8 cellular contexts compared by ENCODE assay signal in the genomic region with DNA sequence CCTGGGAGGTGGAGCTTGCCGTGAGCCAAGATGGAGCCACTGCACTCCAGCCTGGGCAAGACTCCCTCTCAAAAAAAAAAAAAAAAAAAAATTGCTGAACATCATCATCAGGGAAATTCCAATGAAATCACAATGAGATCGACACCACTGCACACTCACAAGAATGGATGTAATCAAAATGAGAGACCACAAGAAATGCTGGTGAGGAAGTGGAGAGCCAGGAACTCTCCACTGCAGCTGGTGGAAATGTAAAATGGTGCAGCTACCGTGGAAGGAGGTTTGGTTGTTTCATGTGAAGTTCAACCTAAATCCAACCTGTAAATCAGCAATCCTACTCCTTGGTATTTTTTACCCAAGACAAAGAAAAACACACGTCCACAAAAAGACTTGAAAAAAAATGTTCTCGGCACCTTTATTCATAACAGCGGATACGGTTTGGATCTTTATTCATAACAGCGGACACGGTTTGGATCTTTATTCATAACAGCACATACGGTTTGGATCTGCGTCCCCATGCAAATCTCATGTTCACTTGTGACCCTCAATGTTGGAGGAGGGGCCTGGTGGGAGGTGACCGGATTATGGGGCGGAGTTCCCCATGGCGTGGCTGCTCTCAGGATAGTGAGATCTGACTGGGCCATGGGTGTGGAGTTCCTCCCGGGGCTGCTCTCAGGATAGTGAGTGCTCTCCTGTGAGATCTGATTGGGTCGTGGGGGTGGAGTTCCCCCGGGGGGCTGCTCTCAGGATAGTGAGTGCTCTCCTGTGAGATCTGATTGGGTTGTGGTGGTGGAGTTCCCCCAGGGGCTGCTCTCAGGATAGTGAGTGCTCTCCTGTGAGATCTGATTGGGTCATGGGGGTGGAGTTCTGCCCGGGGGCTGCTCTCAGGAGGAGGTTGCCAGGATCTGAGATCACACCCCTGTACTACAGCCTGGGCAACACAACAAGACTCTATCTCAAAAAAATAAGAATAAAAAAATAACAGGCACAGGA. TPM values are rescaled to one million over a fixed set of nuclear protein-coding genes. Genes with fewer than 3 reads are reported as not detected.
DNase-seq lines count a peak whose midpoint lies in the region; ATAC-seq, FAIRE-seq and TF ChIP-seq lines count a peak whose summit lies in the region.

No MANE protein-coding gene starts in this region.

- no peak overlapping the region for H2BK5ac ChIP-seq in mesenchymal stem cell (ENCODE audit: low read depth, low read length, poor library complexity, severe bottlenecking)

- no peak overlapping the region for H3K18ac ChIP-seq in mesenchymal stem cell (ENCODE audit: low read depth in 1 of 2, low read length in 2 of 2)

- no peak overlapping the region for H2BK12ac ChIP-seq in mesenchymal stem cell (ENCODE audit: low read length in 2 of 2)

- CTCF ChIA-PET in activated CD8-positive, alpha-beta T cell treated with anti-CD3 and anti-CD28 coated beads, Interleukin-2, amount 10 ng/mL, durations not matched to agents 7 days and 5 days (lab: Charles Lee): interaction anchor here (0.8 kb wide), 1 partner anchor 9 kb away, joined by 3 read pairs; no protein-coding TSS in a partner anchor

- H3K27ac Mint-ChIP-seq in activated CD8-positive, alpha-beta T cell treated with anti-CD3 and anti-CD28 coated beads, Interleukin-2, amount 10 ng/mL, durations not matched to agents 7 days and 5 days: peak overlapping the region; percentile 51

- no peak for TF ChIP-seq POLR2A in H54 (IDR thresholded peaks at IDR 0.05; ENCODE audit: low read depth, low read length)

- H3K4me1 Mint-ChIP-seq in activated CD8-positive, alpha-beta T cell treated with anti-CD3 and anti-CD28 coated beads, Interleukin-2, amount 10 ng/mL, durations not matched to agents 7 days and 5 days (ENCODE audit: low read depth): peaks cover 58% of the 10 kb centered on the region

- no peak for FAIRE-seq in H54 (lab: Jason Lieb, UNC)

- no peak overlapping the region for H2AK5ac ChIP-seq in mesenchymal stem cell (ENCODE audit: low read length, severe bottlenecking)

- H2BK15ac ChIP-seq in mesenchymal stem cell (ENCODE audit: low read depth, poor library complexity, severe bottlenecking): no peak overlapping the region

- peaks cover 43% of the 10 kb centered on the region for H3K36me3 Mint-ChIP-seq in activated CD8-positive, alpha-beta T cell treated with anti-CD3 and anti-CD28 coated beads, Interleukin-2, amount 10 ng/mL, durations not matched to agents 7 days and 5 days (ENCODE audit: low read depth)

- POLR2A ChIA-PET in activated CD8-positive, alpha-beta T cell treated with anti-CD3 and anti-CD28 coated beads, Interleukin-2, amount 10 ng/mL, durations not matched to agents 7 days and 5 days (lab: Charles Lee): interaction anchor here (0.6 to 1.6 kb wide), 2 partner anchors 8 to 859 kb away, joined by 3 to 6 read pairs; partner anchors contain the start of genes GAK and TMEM175

- H3K4me3 ChIP-seq in mesenchymal stem cell (ENCODE audit: insufficient read depth in 1 of 2, low read depth in 1 of 2, low read length in 2 of 2): no peak overlapping the region

- H3K9me3 ChIP-seq in mesenchymal stem cell (ENCODE audit: control insufficient read depth, low read length): no peaks in the 10 kb centered on the region

- no peak overlapping the region for H4K91ac ChIP-seq in mesenchymal stem cell (ENCODE audit: low read length)

- ATAC-seq in HG02642 (IDR thresholded peaks at IDR 0.05; ENCODE audit: poor library complexity, unreplicated experiment) (peak; percentile 28), HG03039 (IDR thresholded peaks at IDR 0.05; ENCODE audit: unreplicated experiment) (no peak), GM18517 (IDR thresholded peaks at IDR 0.05; ENCODE audit: unreplicated experiment) (no peak)
- peak; percentile 48 for ATAC-seq in activated CD8-positive, alpha-beta T cell treated with anti-CD3 and anti-CD28 coated beads, Interleukin-2, amount 10 ng/mL, durations not matched to agents 7 days and 5 days

- 90% methylated on average over 15 of the region's 18 CpGs for WGBS in mesenchymal stem cell

- TF ChIP-seq CTCF in GM10266 (IDR thresholded peaks at IDR 0.05; ENCODE audit: control insufficient read depth, insufficient read depth, low read depth, missing control alignments): no peak

- H3K4me2 ChIP-seq in mesenchymal stem cell (ENCODE audit: low read length, poor library complexity, severe bottlenecking): no peak overlapping the region

- no peak overlapping the region for H2AFZ ChIP-seq in mesenchymal stem cell (ENCODE audit: low read depth, low read length)

- H3K14ac ChIP-seq in mesenchymal stem cell (ENCODE audit: low read length in 2 of 2): no peak overlapping the region

- no peak overlapping the region for H4K8ac ChIP-seq in mesenchymal stem cell (ENCODE audit: low read length)

- peaks cover 33% of the 10 kb centered on the region for H3K4me1 ChIP-seq in mesenchymal stem cell (ENCODE audit: control insufficient read depth, insufficient read depth, low read depth, low read length)

- no peaks in the 10 kb centered on the region for H3K27me3 ChIP-seq in mesenchymal stem cell (ENCODE audit: control insufficient read depth in 1 of 2, insufficient read depth in 1 of 2, low read length in 2 of 2)

- no peak overlapping the region for H3K23ac ChIP-seq in mesenchymal stem cell (ENCODE audit: low read length in 2 of 2)

- H3K9ac ChIP-seq in mesenchymal stem cell (ENCODE audit: low read length): peak overlapping the region; percentile 52

- H3K9me3 Mint-ChIP-seq in activated CD8-positive, alpha-beta T cell treated with anti-CD3 and anti-CD28 coated beads, Interleukin-2, amount 10 ng/mL, durations not matched to agents 7 days and 5 days (ENCODE audit: insufficient read depth): no peaks in the 10 kb centered on the region

- no peaks in the 10 kb centered on the region for H3K27me3 Mint-ChIP-seq in activated CD8-positive, alpha-beta T cell treated with anti-CD3 and anti-CD28 coated beads, Interleukin-2, amount 10 ng/mL, durations not matched to agents 7 days and 5 days (ENCODE audit: low read depth)

- DNase-seq in GM10266 (ENCODE audit: extremely low spot score): peak; percentile 81
- DNase-seq in activated CD8-positive, alpha-beta T cell treated with anti-CD3 and anti-CD28 coated beads, Interleukin-2, amount 10 ng/mL, durations not matched to agents 7 days and 5 days: no peak
- peak; percentile 76 for DNase-seq in mesenchymal stem cell
- DNase-seq in NCI-H2107 treated with DMSO at 0.1 percent for 48 hours (lab: John Stamatoyannopoulos, UW; ENCODE audit: unreplicated experiment): no peak
- no peak for DNase-seq in H54 (ENCODE audit: insufficient read length, low spot score)

- H3K79me1 ChIP-seq in mesenchymal stem cell (replicated peaks; ENCODE audit: low read length, poor library complexity, severe bottlenecking): peaks cover 12% of the 10 kb centered on the region

- H3K36me3 ChIP-seq in mesenchymal stem cell (ENCODE audit: control insufficient read depth in 1 of 2, insufficient read depth in 2 of 2, low read depth in 1 of 2, low read length in 2 of 2): peaks cover 4 to 14% of the 10 kb centered on the region in 2 experiments

- H3K4ac ChIP-seq in mesenchymal stem cell (ENCODE audit: low read depth in 1 of 2, low read length in 2 of 2): no peak overlapping the region

- no peak overlapping the region for H2BK120ac ChIP-seq in mesenchymal stem cell (ENCODE audit: low read depth, low read length)

- H3K27ac ChIP-seq in mesenchymal stem cell (ENCODE audit: low read length, poor library complexity, severe bottlenecking): no peak overlapping the region

- no peak overlapping the region for H3K4me3 Mint-ChIP-seq in activated CD8-positive, alpha-beta T cell treated with anti-CD3 and anti-CD28 coated beads, Interleukin-2, amount 10 ng/mL, durations not matched to agents 7 days and 5 days

RNA-seq across cellular contexts. Expression of gene GAK, which starts 7.7 kb away (rescaled TPM):
- total RNA-seq in activated CD8-positive, alpha-beta T cell treated with anti-CD3 and anti-CD28 coated beads, Interleukin-2, amount 10 ng/mL, durations not matched to agents 7 days and 5 days: 100 to 1,000 TPM; 155 to 163 TPM
- polyA plus RNA-seq in mesenchymal stem cell (2013, experiment 1 of 2): 65.4 TPM
- 63.5 TPM for polyA plus RNA-seq in mesenchymal stem cell (2013, experiment 2 of 2)

RNA-seq across cellular contexts. Expression of gene TMEM175, which starts 7.9 kb away (rescaled TPM):
- 10 to 100 TPM; 27.2 to 30.1 TPM for total RNA-seq in activated CD8-positive, alpha-beta T cell treated with anti-CD3 and anti-CD28 coated beads, Interleukin-2, amount 10 ng/mL, durations not matched to agents 7 days and 5 days
- polyA plus RNA-seq in mesenchymal stem cell (2013, experiment 1 of 2): 20.5 TPM
- 23.0 TPM for polyA plus RNA-seq in mesenchymal stem cell (2013, experiment 2 of 2)

RNA-seq across cellular contexts. Expression of gene DGKQ, which starts 49.0 kb away (rescaled TPM):
- 10 to 100 TPM; 15.9 to 16.2 TPM for total RNA-seq in activated CD8-positive, alpha-beta T cell treated with anti-CD3 and anti-CD28 coated beads, Interleukin-2, amount 10 ng/mL, durations not matched to agents 7 days and 5 days
- polyA plus RNA-seq in mesenchymal stem cell (2013, experiment 1 of 2): 5.2 TPM
- polyA plus RNA-seq in mesenchymal stem cell (2013, experiment 2 of 2): 5.1 TPM

Comparison
In these comparisons a context has a peak if more than half of its experiments do, and no peak if none do; other contexts are left out.
1. DNase-seq: peak in GM10266 (single experiment) and mesenchymal stem cell (single experiment); none in activated CD8-positive, alpha-beta T cell treated with anti-CD3 and anti-CD28 coated beads, Interleukin-2, amount 10 ng/mL, durations not matched to agents 7 days and 5 days (single experiment), NCI-H2107 treated with DMSO at 0.1 percent for 48 hours (single experiment) and H54 (single experiment).
2. ATAC-seq: peak in HG02642 (single experiment) and activated CD8-positive, alpha-beta T cell treated with anti-CD3 and anti-CD28 coated beads, Interleukin-2, amount 10 ng/mL, durations not matched to agents 7 days and 5 days (single experiment); none in HG03039 (single experiment) and GM18517 (single experiment).